ENCODE assay signal across 9 cellular contexts in the genomic region with DNA sequence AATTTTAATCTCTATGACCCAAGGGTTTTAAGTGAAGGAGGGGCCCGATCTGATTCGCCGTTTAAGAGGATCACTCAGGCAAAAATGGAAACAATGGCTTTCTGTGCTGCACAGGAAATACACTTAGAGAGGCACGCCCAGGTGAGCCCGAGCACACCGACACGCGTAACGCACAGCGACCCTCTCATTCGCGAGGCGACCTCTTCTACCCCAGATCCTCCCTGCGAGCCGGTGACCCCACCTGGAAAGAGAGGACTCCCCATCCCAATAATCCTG. TPM values are rescaled to one million over a fixed set of nuclear protein-coding genes. Genes with fewer than 3 reads are reported as not detected.
DNase-seq lines count a peak whose midpoint lies in the region; ATAC-seq and TF ChIP-seq lines count a peak whose summit lies in the region.
"Had no signal": no experiment of that assay in that cellular context is flagged by ENCODE, and none has a peak within 500 bp of the region (broad histone marks: within the 10 kb centered on the region; RNA-seq: fewer than 3 reads in every experiment).

No MANE protein-coding gene starts in this region.

- peak; percentile 4 for ATAC-seq in GM19328 (IDR thresholded peaks at IDR 0.05; ENCODE audit: unreplicated experiment)
- ATAC-seq in body of pancreas, result peak; percentile 36

- H3K27me3 ChIP-seq in ACC112 (ENCODE audit: insufficient read depth, low read length) (no peaks in the 10 kb centered on the region), HUES48 (ENCODE audit: control insufficient read depth, insufficient read depth, low read length) (no peaks in the 10 kb centered on the region), body of pancreas (no peaks in the 10 kb centered on the region), mucosa of stomach (ENCODE audit: control insufficient read depth, insufficient read depth, low read length) (no peaks in the 10 kb centered on the region), adrenal gland (no peaks in the 10 kb centered on the region)

- H3K9me3 ChIP-seq in HUES48 (ENCODE audit: control insufficient read depth, insufficient read depth, low read length) (no peaks in the 10 kb centered on the region), body of pancreas (no peaks in the 10 kb centered on the region), mucosa of stomach (ENCODE audit: control insufficient read depth, low read length) (no peaks in the 10 kb centered on the region), adrenal gland (replicated peaks in 1 of 3) (no peaks in the 10 kb centered on the region)

- no peaks in the 10 kb centered on the region for H3K36me3 ChIP-seq in ACC112 (ENCODE audit: insufficient read depth, low read length)
- H3K36me3 ChIP-seq in HUES48 (ENCODE audit: control insufficient read depth, insufficient read depth, low read length), result 0 out of 2 replicates have a peak, but pooled peaks cover 4% of the 10 kb centered on the region
- no peaks in the 10 kb centered on the region for H3K36me3 ChIP-seq in body of pancreas (replicated peaks in 1 of 2; ENCODE audit: insufficient read depth in 1 of 2, low read depth in 2 of 2)
- H3K36me3 ChIP-seq in mucosa of stomach (ENCODE audit: control insufficient read depth, insufficient read depth, low read length), result no peaks in the 10 kb centered on the region
- H3K36me3 ChIP-seq in adrenal gland (replicated peaks in 1 of 2), result no peaks in the 10 kb centered on the region

- peaks cover 15% of the 10 kb centered on the region for H3K4me1 ChIP-seq in ACC112 (ENCODE audit: control insufficient read depth, insufficient read depth, low read length, unreplicated experiment)
- H3K4me1 ChIP-seq in HUES48 (ENCODE audit: control insufficient read depth, insufficient read depth, low read length), result peaks cover 11% of the 10 kb centered on the region
- H3K4me1 ChIP-seq in body of pancreas, result peaks cover 39% of the 10 kb centered on the region
- peaks cover 16% of the 10 kb centered on the region for H3K4me1 ChIP-seq in mucosa of stomach (ENCODE audit: control insufficient read depth, insufficient read depth, low read length)
- peaks cover 6 to 11% of the 10 kb centered on the region in 2 donors for H3K4me1 ChIP-seq in adrenal gland (replicated peaks in 1 of 2)

- no peak for TF ChIP-seq POLR2A in body of pancreas (IDR thresholded peaks at IDR 0.05)
- TF ChIP-seq POLR2A in adrenal gland (IDR thresholded peaks at IDR 0.05), result no peak

- H3K9ac ChIP-seq in HUES48 (ENCODE audit: low read depth, low read length) (peak overlapping the region; percentile 41; the same call in 1 of the 2 replicates), mucosa of stomach (ENCODE audit: low read length) (peak overlapping the region; percentile 78)

- DNase-seq in body of pancreas (peak in 1 of 4 donors; percentile 61), adrenal gland (no peak), H4 (ENCODE audit: low spot score) (no peak), COLO829 (ENCODE audit: low spot score) (no peak)

- WGBS in body of pancreas, 2 donors, result 0% methylated on average over 7 to 15 of the region's 15 CpGs
- WGBS in adrenal gland, 4 donors, result 0 to 7% (median 4%) methylated on average over 7 to 15 of the region's 15 CpGs

- intact Hi-C loops in body of pancreas (cut with DNase I) (no loop called here), adrenal gland (cut with DNase I) (no loop called here)

- H3K4me3 ChIP-seq in ACC112 (ENCODE audit: low read depth, low read length) (peak overlapping the region; percentile 67), HUES48 (ENCODE audit: low read depth, low read length) (peak overlapping the region; percentile 85), body of pancreas (peak overlapping the region; percentile 21 to 41), mucosa of stomach (ENCODE audit: low read length) (peak overlapping the region; percentile 43), adrenal gland (peak overlapping the region in 1 of 4 donors; percentile 11)

- no peaks in the 10 kb centered on the region for H3K79me2 ChIP-seq in ACC112 (ENCODE audit: control insufficient read depth, insufficient read depth, low read length, unreplicated experiment)

- no peak for TF ChIP-seq CTCF in body of pancreas (IDR thresholded peaks at IDR 0.05)
- TF ChIP-seq CTCF in adrenal gland (IDR thresholded peaks at IDR 0.05), result no peak

- no peak overlapping the region for H2AFZ ChIP-seq in ACC112 (ENCODE audit: low read length, unreplicated experiment)

- H3K27ac ChIP-seq in ACC112 (ENCODE audit: low read depth, low read length) (no peak overlapping the region), HUES48 (ENCODE audit: low read depth, low read length) (no peak overlapping the region), body of pancreas (peak overlapping the region; percentile 87 to 93 (median 91)), adrenal gland (no peak overlapping the region)

RNA-seq across cellular contexts. Expression of gene SH2D3A, which starts 0.2 kb away (rescaled TPM):
- total RNA-seq in body of pancreas (10 to 100 TPM; 18.4 to 60.0 TPM), adrenal gland (1 to 10 TPM in 1 of 8 donors, under 1 TPM in 5, not detected in 2; 0.24 to 1.7 (median 0.44) TPM)
- under 1 TPM; 0.22 to 0.64 (median 0.40) TPM for polyA plus RNA-seq in adrenal gland
- total RNA-seq in H4 (2014; rRNA removed; shearing (Covaris generic)), result not detected in 2 replicates

RNA-seq across cellular contexts. Expression of gene VAV1, which starts 5.5 kb away (rescaled TPM):
- 1 to 10 TPM; 1.3 to 5.6 TPM for total RNA-seq in body of pancreas
- total RNA-seq in adrenal gland, result 10 to 100 TPM in 4 of 8 donors, 1 to 10 TPM in 4; 4.5 to 21.1 (median 10.1) TPM
- 10 to 100 TPM in 1 of 3 donors, 1 to 10 TPM in 2; 2.4 to 13.7 (median 4.7) TPM for polyA plus RNA-seq in adrenal gland
- 0.06 TPM in 1 of 2 replicates, not detected in the other for total RNA-seq in H4 (2014; rRNA removed; shearing (Covaris generic))
- total RNA-seq: glomerular endothelial cell had no signal

RNA-seq across cellular contexts. Expression of gene TRIP10, which starts 27.5 kb away (rescaled TPM):
- 10 to 100 TPM; 23.1 to 31.9 TPM for total RNA-seq in body of pancreas
- total RNA-seq in adrenal gland, result 10 to 100 TPM; 35.4 to 99.9 (median 74.8) TPM
- polyA plus RNA-seq in adrenal gland, result 100 to 1,000 TPM in 2 of 3 donors, 10 to 100 TPM in 1; 33.5 to 425 (median 228) TPM
- total RNA-seq in H4 (2014; rRNA removed; shearing (Covaris generic)), result 29.5 and 91.7 TPM in 2 replicates

RNA-seq across cellular contexts. Expression of gene GPR108, which starts 29.6 kb away (rescaled TPM):
- 10 to 100 TPM; 68.2 to 75.8 TPM for total RNA-seq in body of pancreas
- total RNA-seq in adrenal gland, result 100 to 1,000 TPM in 7 of 8 donors, 10 to 100 TPM in 1; 86.1 to 168 (median 123) TPM
- 100 to 1,000 TPM in 2 of 3 donors, 10 to 100 TPM in 1; 70.8 to 193 (median 189) TPM for polyA plus RNA-seq in adrenal gland
- 65.4 and 81.8 TPM in 2 replicates for total RNA-seq in H4 (2014; rRNA removed; shearing (Covaris generic))

RNA-seq across cellular contexts. Expression of gene C3, which starts 46.6 kb away (rescaled TPM):
- 100 to 1,000 TPM; 320 to 382 TPM for total RNA-seq in body of pancreas
- total RNA-seq in adrenal gland, result 1,000 to 10,000 TPM; 1,565 to 5,179 (median 2,192) TPM
- polyA plus RNA-seq in adrenal gland, result 1,000 to 10,000 TPM; 1,199 to 4,143 (median 3,889) TPM
- 4.7 and 9.1 TPM in 2 replicates for total RNA-seq in H4 (2014; rRNA removed; shearing (Covaris generic))

Comparison
In these comparisons a context has a peak if more than half of its experiments do, and no peak if none do; other contexts are left out.
1. H3K27ac ChIP-seq: peak in body of pancreas (4 of 4); none in ACC112 (single experiment), HUES48 (single experiment) and adrenal gland (0 of 5).
2. RNA of gene SH2D3A, which starts 0.2 kb away (total RNA-seq): 18.4 to 60.0 TPM in body of pancreas; 0.24 to 1.7 TPM in adrenal gland and not detected in H4; every median in the first group is over 4 times any median in the second.